Comparison of ENCODE assay signal across 8 cellular contexts in genomic region chrX:16695079-16695676, GRCh38. TPM values are rescaled to one million over a fixed set of nuclear protein-coding genes. Genes with fewer than 3 reads are reported as not detected.
DNase-seq lines count a peak whose midpoint lies in the region; ATAC-seq and FAIRE-seq lines count a peak whose summit lies in the region.

No MANE protein-coding gene starts in this region.

- intact Hi-C loops in sciatic nerve (cut with DNase I): no loop called here

- DNase-seq in RPMI7951 (ENCODE audit: low read depth) (peak; percentile 51), glomerular endothelial cell (ENCODE audit: extremely low read depth, low read depth, low spot score) (peak; percentile 48), sciatic nerve (ENCODE audit: low spot score) (peak; percentile 78), NCI-H2029 treated with DMSO at 0.1 percent for 48 hours (lab: John Stamatoyannopoulos, UW) (no peak), NCI-H1105 treated with DMSO at 0.1 percent for 48 hours (lab: John Stamatoyannopoulos, UW) (no peak)
- DNase-seq in activated naive CD4-positive, alpha-beta T cell (lab: John Stamatoyannopoulos, UW): peak; percentile 5 to 66 (median 46)

- FAIRE-seq in G401.6 (lab: Jason Lieb, UNC): peak; percentile 70

- ATAC-seq in HG02571 (IDR thresholded peaks at IDR 0.05; ENCODE audit: unreplicated experiment): peak; percentile 50
- peak; percentile 75 for ATAC-seq in sciatic nerve

RNA-seq across cellular contexts. Expression of gene CTPS2, which starts 17.3 kb away (rescaled TPM):
- total RNA-seq in RPMI7951 (2014; rRNA removed; shearing (Covaris generic)): 17.9 TPM in 2 replicates
- total RNA-seq in glomerular endothelial cell (13.3 and 15.5 TPM in 2 replicates), sciatic nerve (17.0 TPM)

RNA-seq across cellular contexts. Expression of gene SYAP1, which starts 24.2 kb away (rescaled TPM):
- 26.7 and 28.1 TPM in 2 replicates for total RNA-seq in RPMI7951 (2014; rRNA removed; shearing (Covaris generic))
- total RNA-seq in glomerular endothelial cell: 22.2 and 23.6 TPM in 2 replicates
- total RNA-seq in sciatic nerve: 23.4 TPM

RNA-seq across cellular contexts. Expression of gene S100G, which starts 45.2 kb away (rescaled TPM):
- not detected in 2 replicates for total RNA-seq in RPMI7951 (2014; rRNA removed; shearing (Covaris generic))
- total RNA-seq in glomerular endothelial cell (not detected in 2 replicates), sciatic nerve (not detected)

Comparison
In these comparisons a context has a peak if more than half of its experiments do, and no peak if none do; other contexts are left out.
1. DNase-seq: peak in RPMI7951 (single experiment), activated naive CD4-positive, alpha-beta T cell (4 of 4), glomerular endothelial cell (single experiment) and sciatic nerve (single experiment); none in NCI-H2029 treated with DMSO at 0.1 percent for 48 hours (single experiment) and NCI-H1105 treated with DMSO at 0.1 percent for 48 hours (single experiment).